Comparison of ENCODE assay signal across 7 cellular contexts in genomic region chrX:139831689-139832456, GRCh38.
DNase-seq lines count a peak whose midpoint lies in the region; ATAC-seq lines count a peak whose summit lies in the region.

No MANE protein-coding gene starts in this region.

- ATAC-seq in GM18907 (IDR thresholded peaks at IDR 0.05; ENCODE audit: unreplicated experiment): peak; percentile 81
- peak; percentile 85 for ATAC-seq in HG02759 (IDR thresholded peaks at IDR 0.05; ENCODE audit: unreplicated experiment)

- peak; percentile 56 for DNase-seq in NCI-H82 (lab: John Stamatoyannopoulos, UW)
- peak; percentile 84 for DNase-seq in fibroblast of peridontal ligament (ENCODE audit: extremely low read depth)
- DNase-seq in effector CD4-positive, alpha-beta T cell: no peak
- DNase-seq in T1000 (lab: John Stamatoyannopoulos, UW): no peak
- no peak for DNase-seq in DMS153 (lab: John Stamatoyannopoulos, UW)

Comparison
In these comparisons a context has a peak if more than half of its experiments do, and no peak if none do; other contexts are left out.
1. DNase-seq: peak in NCI-H82 (single experiment) and fibroblast of peridontal ligament (single experiment); none in effector CD4-positive, alpha-beta T cell (single experiment), T1000 (single experiment) and DMS153 (single experiment).